Comparison of ENCODE assay signal across 8 cellular contexts in genomic region chr19:2095338-2095938, GRCh38. TPM values are rescaled to one million over a fixed set of nuclear protein-coding genes. Genes with fewer than 3 reads are reported as not detected.
DNase-seq lines count a peak whose midpoint lies in the region; ATAC-seq and TF ChIP-seq lines count a peak whose summit lies in the region.

No MANE protein-coding gene starts in this region.

- peaks cover 9% of the 10 kb centered on the region; the same call in 2 of the 3 replicates for H3K4me1 Mint-ChIP-seq in GM23338

- ATAC-seq in GM23338 (no peak), gastroesophageal sphincter (no peak), GM19351 (IDR thresholded peaks at IDR 0.05; ENCODE audit: unreplicated experiment) (no peak), GM21423 (IDR thresholded peaks at IDR 0.05; ENCODE audit: unreplicated experiment) (no peak), GM21360 (IDR thresholded peaks at IDR 0.05; ENCODE audit: unreplicated experiment) (no peak), HG02678 (IDR thresholded peaks at IDR 0.05; ENCODE audit: unreplicated experiment) (no peak)

- no peak for TF ChIP-seq EP300 in gastroesophageal sphincter (IDR thresholded peaks at IDR 0.05)

- H3F3A ChIP-seq in GM23338 (replicated peaks; ENCODE audit: low read depth): peaks cover 4% of the 10 kb centered on the region; the same call in 1 of the 2 replicates

- H3K9me2 ChIP-seq in GM23338 (ENCODE audit: insufficient read depth): no peaks in the 10 kb centered on the region

- no peaks in the 10 kb centered on the region; the same call in 1 of the 2 replicates for H3K4me1 ChIP-seq in GM23338 (ENCODE audit: insufficient read depth)
- H3K4me1 ChIP-seq in gastroesophageal sphincter: peaks cover 0 to 70% (median 32%) of the 10 kb centered on the region in 3 donors

- peak overlapping the region; percentile 72 for H2AFZ ChIP-seq in GM23338

- H3K79me2 ChIP-seq in GM23338 (replicated peaks; ENCODE audit: insufficient read depth): no peaks in the 10 kb centered on the region

- TF ChIP-seq POLR2A in gastroesophageal sphincter (IDR thresholded peaks at IDR 0.05): no peak

- no peak overlapping the region for H3K27ac Mint-ChIP-seq in GM23338

- peaks cover 5% of the 10 kb centered on the region; the same call in 1 of the 3 replicates for H3K36me3 Mint-ChIP-seq in GM23338 (ENCODE audit: low read depth)

- H3K9me3 ChIP-seq in WERI-Rb-1 (ENCODE audit: severe bottlenecking): no peaks in the 10 kb centered on the region
- no peaks in the 10 kb centered on the region for H3K9me3 ChIP-seq in gastroesophageal sphincter

- DNase-seq in GM23338 (ENCODE audit: low spot score) (no peak), WERI-Rb-1 (no peak)

- 42 to 75% methylated on average over 2 to 15 of the region's 39 CpGs for WGBS in gastroesophageal sphincter (ENCODE audit: low coverage in 1 of 2), 2 donors

- no peak overlapping the region for H3K27ac ChIP-seq in GM23338 (ENCODE audit: low read depth)
- H3K27ac ChIP-seq in WERI-Rb-1: peak overlapping the region; percentile 94
- H3K27ac ChIP-seq in gastroesophageal sphincter: peak overlapping the region; percentile 78 to 99 (median 96)
- peak overlapping the region; percentile 20 to 98 (median 94) for H3K27ac ChIP-seq in skin epidermis

- no peaks in the 10 kb centered on the region for H3K27me3 ChIP-seq in GM23338 (ENCODE audit: insufficient read depth)
- H3K27me3 ChIP-seq in WERI-Rb-1 (ENCODE audit: insufficient read depth, low read depth, severe bottlenecking): no peaks in the 10 kb centered on the region
- no peaks in the 10 kb centered on the region for H3K27me3 ChIP-seq in gastroesophageal sphincter

- TF ChIP-seq CTCF in GM23338 (conservative IDR thresholded peaks at IDR 0.05; ENCODE audit: low read depth in 2 of 2) (no peak), WERI-Rb-1 (IDR thresholded peaks at IDR 0.05; ENCODE audit: low read depth, low read length) (no peak), gastroesophageal sphincter (IDR thresholded peaks at IDR 0.05) (no peak)

- H3K4me3 ChIP-seq in GM23338 (peak overlapping the region; percentile 75), WERI-Rb-1 (ENCODE audit: low read depth, low read length) (peak overlapping the region; percentile 69), gastroesophageal sphincter (peak overlapping the region; percentile 59 to 67), skin epidermis (peak overlapping the region; percentile 55 to 85 (median 64))

- no peaks in the 10 kb centered on the region for H3K9me3 Mint-ChIP-seq in GM23338

- H3K36me3 ChIP-seq in GM23338 (ENCODE audit: insufficient read depth): no peaks in the 10 kb centered on the region
- peaks cover 12% of the 10 kb centered on the region for H3K36me3 ChIP-seq in WERI-Rb-1
- H3K36me3 ChIP-seq in gastroesophageal sphincter: peaks cover 0 to 16% of the 10 kb centered on the region in 2 donors

- peaks cover 11% of the 10 kb centered on the region for H3K27me3 Mint-ChIP-seq in GM23338 (ENCODE audit: insufficient read depth, low read depth, poor library complexity)

- peak overlapping the region; percentile 80 for H3K4me3 Mint-ChIP-seq in GM23338

- H4K20me1 ChIP-seq in GM23338 (replicated peaks; ENCODE audit: insufficient read depth): no peaks in the 10 kb centered on the region; the same call in 1 of the 2 replicates

- H3K4me2 ChIP-seq in GM23338: peak overlapping the region; percentile 69

TF ChIP-seq in GM23338, 12 proteins besides CTCF, POLR2A, EP300 and RAD21 (continues in another document):
- TF ChIP-seq, protein P1, sequence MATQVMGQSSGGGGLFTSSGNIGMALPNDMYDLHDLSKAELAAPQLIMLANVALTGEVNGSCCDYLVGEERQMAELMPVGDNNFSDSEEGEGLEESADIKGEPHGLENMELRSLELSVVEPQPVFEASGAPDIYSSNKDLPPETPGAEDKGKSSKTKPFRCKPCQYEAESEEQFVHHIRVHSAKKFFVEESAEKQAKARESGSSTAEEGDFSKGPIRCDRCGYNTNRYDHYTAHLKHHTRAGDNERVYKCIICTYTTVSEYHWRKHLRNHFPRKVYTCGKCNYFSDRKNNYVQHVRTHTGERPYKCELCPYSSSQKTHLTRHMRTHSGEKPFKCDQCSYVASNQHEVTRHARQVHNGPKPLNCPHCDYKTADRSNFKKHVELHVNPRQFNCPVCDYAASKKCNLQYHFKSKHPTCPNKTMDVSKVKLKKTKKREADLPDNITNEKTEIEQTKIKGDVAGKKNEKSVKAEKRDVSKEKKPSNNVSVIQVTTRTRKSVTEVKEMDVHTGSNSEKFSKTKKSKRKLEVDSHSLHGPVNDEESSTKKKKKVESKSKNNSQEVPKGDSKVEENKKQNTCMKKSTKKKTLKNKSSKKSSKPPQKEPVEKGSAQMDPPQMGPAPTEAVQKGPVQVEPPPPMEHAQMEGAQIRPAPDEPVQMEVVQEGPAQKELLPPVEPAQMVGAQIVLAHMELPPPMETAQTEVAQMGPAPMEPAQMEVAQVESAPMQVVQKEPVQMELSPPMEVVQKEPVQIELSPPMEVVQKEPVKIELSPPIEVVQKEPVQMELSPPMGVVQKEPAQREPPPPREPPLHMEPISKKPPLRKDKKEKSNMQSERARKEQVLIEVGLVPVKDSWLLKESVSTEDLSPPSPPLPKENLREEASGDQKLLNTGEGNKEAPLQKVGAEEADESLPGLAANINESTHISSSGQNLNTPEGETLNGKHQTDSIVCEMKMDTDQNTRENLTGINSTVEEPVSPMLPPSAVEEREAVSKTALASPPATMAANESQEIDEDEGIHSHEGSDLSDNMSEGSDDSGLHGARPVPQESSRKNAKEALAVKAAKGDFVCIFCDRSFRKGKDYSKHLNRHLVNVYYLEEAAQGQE (IDR thresholded peaks at IDR 0.05; ENCODE audit: unreplicated experiment): no peak
- TF ChIP-seq ZNF331 (CRISPR knock-in tag; IDR thresholded peaks at IDR 0.05; ENCODE audit: low read depth) (no peak), POLR2AphosphoS5 (IDR thresholded peaks at IDR 0.05; ENCODE audit: low read depth) (no peak), ZNF114 (CRISPR knock-in tag; IDR thresholded peaks at IDR 0.05) (no peak), JUNB (IDR thresholded peaks at IDR 0.05; ENCODE audit: unreplicated experiment) (no peak), EZH2 (IDR thresholded peaks at IDR 0.05; ENCODE audit: low read depth, unreplicated experiment) (no peak)

RNA-seq across cellular contexts. Expression of gene MOB3A, which starts 0.7 kb away (rescaled TPM):
- total RNA-seq in GM23338 (2014; rRNA removed; shearing (Covaris generic)): 5.9 and 9.4 TPM in 2 replicates
- 2.9 TPM in 2 replicates for polyA plus RNA-seq in GM23338 (2016; fragmentation: Nextera tagmentation; extraction: Ambion mirVana)
- 10 to 100 TPM; 29.0 to 69.9 (median 38.6) TPM for total RNA-seq in gastroesophageal sphincter

RNA-seq across cellular contexts. Expression of gene IZUMO4, which starts 1.3 kb away (rescaled TPM):
- 2.2 and 2.6 TPM in 2 replicates for total RNA-seq in GM23338 (2014; rRNA removed; shearing (Covaris generic))
- polyA plus RNA-seq in GM23338 (2016; fragmentation: Nextera tagmentation; extraction: Ambion mirVana): 0.57 and 0.82 TPM in 2 replicates
- total RNA-seq in gastroesophageal sphincter: 10 to 100 TPM in 1 of 4 donors, 1 to 10 TPM in 3; 2.4 to 17.3 (median 4.3) TPM

RNA-seq across cellular contexts. Expression of gene MKNK2, which starts 44.4 kb away (rescaled TPM):
- 123 and 159 TPM in 2 replicates for total RNA-seq in GM23338 (2014; rRNA removed; shearing (Covaris generic))
- polyA plus RNA-seq in GM23338 (2016; fragmentation: Nextera tagmentation; extraction: Ambion mirVana): 71.0 and 106 TPM in 2 replicates
- total RNA-seq in gastroesophageal sphincter: 100 to 1,000 TPM in 3 of 4 donors, 10 to 100 TPM in 1; 98.4 to 195 (median 173) TPM

RNA-seq across cellular contexts. Expression of gene AP3D1, which starts 55.9 kb away (rescaled TPM):
- total RNA-seq in GM23338 (2014; rRNA removed; shearing (Covaris generic)): 205 and 236 TPM in 2 replicates
- polyA plus RNA-seq in GM23338 (2016; fragmentation: Nextera tagmentation; extraction: Ambion mirVana): 101 and 117 TPM in 2 replicates
- total RNA-seq in gastroesophageal sphincter: 100 to 1,000 TPM in 1 of 4 donors, 10 to 100 TPM in 3; 69.9 to 132 (median 73.8) TPM
